In the genomic region with DNA sequence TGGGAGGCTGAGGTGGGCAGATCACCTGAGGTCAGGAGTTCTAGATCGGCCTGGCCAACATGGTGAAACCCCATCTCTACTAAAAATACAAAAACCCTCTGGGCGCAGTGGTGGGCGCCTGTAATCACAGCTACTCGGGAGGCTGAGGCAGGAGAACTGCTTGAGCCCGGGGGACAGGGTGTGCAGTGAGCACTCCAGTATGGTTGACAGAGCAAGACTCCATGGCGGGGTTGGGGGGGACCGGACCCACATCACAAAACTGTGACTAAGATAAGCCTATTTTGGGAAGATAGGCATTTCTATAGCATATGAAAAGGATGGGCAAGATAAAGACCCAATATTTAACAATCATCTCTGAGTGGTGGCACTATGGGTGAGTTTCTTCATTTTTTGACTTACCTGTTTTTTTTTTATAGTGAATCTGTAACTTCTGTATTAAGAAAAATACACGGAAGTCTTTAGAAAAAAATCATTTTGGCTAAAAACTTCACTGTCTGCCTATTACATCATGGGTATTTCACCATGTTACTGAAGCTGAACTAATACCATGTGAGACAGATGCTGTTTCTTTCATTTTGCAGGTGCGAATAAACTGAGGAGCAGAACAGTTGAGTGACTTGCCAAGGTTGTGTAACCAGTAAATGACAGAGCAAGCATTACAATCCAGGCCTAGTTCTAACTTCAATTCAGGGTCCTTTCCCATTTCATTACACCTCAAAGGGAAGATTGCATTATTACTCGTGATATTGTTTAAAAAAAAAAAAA, we compare ENCODE assay signal across 8 cellular contexts. TPM values are rescaled to one million over a fixed set of nuclear protein-coding genes. Genes with fewer than 3 reads are reported as not detected.
A peak's percentile ranks its signal among the peaks of the same experiment; 100 is the strongest.
DNase-seq lines count a peak whose midpoint lies in the region; ATAC-seq and TF ChIP-seq lines count a peak whose summit lies in the region.

No MANE protein-coding gene starts in this region.

- intact Hi-C loops in activated T-helper 1 cell treated with anti-CD3 and anti-CD28 coated beads, Interleukin-12 subunit alpha, Interleukin-12 subunit beta, Interleukin-2, Interleukin-4 antibody, amounts not matched to agents 30 ng/mL and 10 ng/mL and 1 ng/mL, durations not matched to agents 14 hours and 24 hours and 36 hours (cut with micrococcal nuclease), result loop anchor here (5.0 kb wide), 1 partner anchor 217 kb away; the partner anchor contains the start of gene FNBP4
- intact Hi-C loops in transverse colon (cut with DNase I; ENCODE audit: low total_unique reads), result no loop called here
- intact Hi-C loops in left ventricle myocardium superior (cut with micrococcal nuclease), result no loop called here
- intact Hi-C loops in heart right ventricle (cut with DNase I), result loop anchor here in 5 of 10 donors (5.0 to 10.0 kb wide), 3 partner anchors 33 to 83 kb away; no protein-coding TSS in a partner anchor

- peak overlapping the region; percentile 99 for H3K4me3 Mint-ChIP-seq in activated T-helper 1 cell treated with anti-CD3 and anti-CD28 coated beads, Interleukin-12 subunit alpha, Interleukin-12 subunit beta, Interleukin-2, Interleukin-4 antibody, amounts not matched to agents 30 ng/mL and 10 ng/mL and 1 ng/mL, durations not matched to agents 14 hours and 24 hours and 36 hours

- no peak for TF ChIP-seq POLR2A in transverse colon (IDR thresholded peaks at IDR 0.05)

- H3K9me3 ChIP-seq in transverse colon (no peaks in the 10 kb centered on the region), heart right ventricle (no peaks in the 10 kb centered on the region)

- H3K27ac ChIP-seq in transverse colon (peak overlapping the region in 3 of 4 donors; percentile 94 to 97 (median 95)), heart right ventricle (peak overlapping the region in 2 of 10 donors; percentile 6 to 96)

- ATAC-seq in left ventricle myocardium superior, result no peak
- ATAC-seq in heart right ventricle, result no peak
- no peak for ATAC-seq in GM21390 (IDR thresholded peaks at IDR 0.05; ENCODE audit: unreplicated experiment)

- H3K4me1 ChIP-seq in transverse colon (peaks cover 19 to 52% (median 22%) of the 10 kb centered on the region in 4 donors), heart right ventricle (peaks cover 4 to 62% (median 45%) of the 10 kb centered on the region in 9 donors)

- H3K27ac Mint-ChIP-seq in activated T-helper 1 cell treated with anti-CD3 and anti-CD28 coated beads, Interleukin-12 subunit alpha, Interleukin-12 subunit beta, Interleukin-2, Interleukin-4 antibody, amounts not matched to agents 30 ng/mL and 10 ng/mL and 1 ng/mL, durations not matched to agents 14 hours and 24 hours and 36 hours, result peak overlapping the region; percentile 48

- H3K36me3 ChIP-seq in transverse colon (no peaks in the 10 kb centered on the region), heart right ventricle (peaks cover 0 to 5% (median 0%) of the 10 kb centered on the region in 9 donors)

- H3K4me3 ChIP-seq in transverse colon, result no peak overlapping the region
- no peak overlapping the region for H3K4me3 ChIP-seq in heart right ventricle

- H3K9me3 Mint-ChIP-seq in activated T-helper 1 cell treated with anti-CD3 and anti-CD28 coated beads, Interleukin-12 subunit alpha, Interleukin-12 subunit beta, Interleukin-2, Interleukin-4 antibody, amounts not matched to agents 30 ng/mL and 10 ng/mL and 1 ng/mL, durations not matched to agents 14 hours and 24 hours and 36 hours, result no peaks in the 10 kb centered on the region

- TF ChIP-seq EP300 in transverse colon (IDR thresholded peaks at IDR 0.05; ENCODE audit: low read depth), result no peak

- H3K4me1 Mint-ChIP-seq in activated T-helper 1 cell treated with anti-CD3 and anti-CD28 coated beads, Interleukin-12 subunit alpha, Interleukin-12 subunit beta, Interleukin-2, Interleukin-4 antibody, amounts not matched to agents 30 ng/mL and 10 ng/mL and 1 ng/mL, durations not matched to agents 14 hours and 24 hours and 36 hours (ENCODE audit: low read depth), result peaks cover 40% of the 10 kb centered on the region

- peaks cover 24% of the 10 kb centered on the region for H3K36me3 Mint-ChIP-seq in activated T-helper 1 cell treated with anti-CD3 and anti-CD28 coated beads, Interleukin-12 subunit alpha, Interleukin-12 subunit beta, Interleukin-2, Interleukin-4 antibody, amounts not matched to agents 30 ng/mL and 10 ng/mL and 1 ng/mL, durations not matched to agents 14 hours and 24 hours and 36 hours (ENCODE audit: low read depth)

- WGBS in transverse colon (ENCODE audit: low coverage in 1 of 2), 2 donors, result 80 to 82% methylated on average over 7 to 10 of the region's 10 CpGs
- WGBS in heart right ventricle, 2 donors, result 80 to 85% methylated on average over 10 of the region's 10 CpGs

- DNase-seq in activated effector memory CD4-positive, alpha-beta T cell treated with anti-CD3 and anti-CD28 coated beads, Interleukin-2, amount 50 U/mL, for 16 hours, result peak; percentile 61
- DNase-seq in activated effector memory CD4-positive, alpha-beta T cell treated with Interleukin-2 at 50 U/mL for 16 hours, result no peak
- no peak for DNase-seq in activated T-helper 1 cell treated with anti-CD3 and anti-CD28 coated beads, Interleukin-12 subunit alpha, Interleukin-12 subunit beta, Interleukin-2, Interleukin-4 antibody, amounts not matched to agents 30 ng/mL and 10 ng/mL and 1 ng/mL, durations not matched to agents 14 hours and 24 hours and 36 hours (ENCODE audit: low spot score)
- DNase-seq in kidney tubule cell (ENCODE audit: low spot score) (peak; percentile 51), transverse colon (no peak), left ventricle myocardium superior (no peak), heart right ventricle (no peak)

- H3K27me3 ChIP-seq in transverse colon (no peaks in the 10 kb centered on the region), heart right ventricle (no peaks in the 10 kb centered on the region)

- H3K27me3 Mint-ChIP-seq in activated T-helper 1 cell treated with anti-CD3 and anti-CD28 coated beads, Interleukin-12 subunit alpha, Interleukin-12 subunit beta, Interleukin-2, Interleukin-4 antibody, amounts not matched to agents 30 ng/mL and 10 ng/mL and 1 ng/mL, durations not matched to agents 14 hours and 24 hours and 36 hours (ENCODE audit: insufficient read depth), result no peaks in the 10 kb centered on the region

- TF ChIP-seq CTCF in transverse colon (IDR thresholded peaks at IDR 0.05), result no peak
- TF ChIP-seq CTCF in heart right ventricle (IDR thresholded peaks at IDR 0.05), result no peak

- in situ Hi-C loops in transverse colon (cut with MboI; ENCODE audit: low pct_ligation_motif_present in 1 of 4, low pct_unique_long_range_greater_than_20kb in 1 of 4, low sequenced_read_pairs in 3 of 4), result loop anchor here in 1 of 4 donors (25.0 kb wide), 1 partner anchor 88 kb away; no protein-coding TSS in a partner anchor

RNA-seq across cellular contexts. Expression of gene CELF1, which starts 2.5 kb away (rescaled TPM):
- 148 and 155 TPM in 2 replicates for total RNA-seq in activated T-helper 1 cell treated with anti-CD3 and anti-CD28 coated beads, Interleukin-12 subunit alpha, Interleukin-12 subunit beta, Interleukin-2, Interleukin-4 antibody, amounts not matched to agents 30 ng/mL and 10 ng/mL and 1 ng/mL, durations not matched to agents 14 hours and 24 hours and 36 hours
- total RNA-seq in transverse colon (100 to 1,000 TPM in 2 of 4 donors, 10 to 100 TPM in 2; 82.9 to 248 (median 96.7) TPM), left ventricle myocardium superior (97.3 TPM), heart right ventricle (10 to 100 TPM; 68.3 to 97.0 (median 87.7) TPM)
- polyA plus RNA-seq in heart right ventricle, result 10 to 100 TPM; 24.4 to 35.8 TPM

RNA-seq across cellular contexts. Expression of gene PTPMT1, which starts 14.9 kb away (rescaled TPM):
- total RNA-seq in activated T-helper 1 cell treated with anti-CD3 and anti-CD28 coated beads, Interleukin-12 subunit alpha, Interleukin-12 subunit beta, Interleukin-2, Interleukin-4 antibody, amounts not matched to agents 30 ng/mL and 10 ng/mL and 1 ng/mL, durations not matched to agents 14 hours and 24 hours and 36 hours, result 57.5 and 60.6 TPM in 2 replicates
- 10 to 100 TPM; 19.1 to 79.1 (median 74.1) TPM for total RNA-seq in transverse colon
- 14.9 TPM for total RNA-seq in left ventricle myocardium superior
- total RNA-seq in heart right ventricle, result 10 to 100 TPM; 16.9 to 24.6 (median 21.3) TPM
- 10 to 100 TPM; 36.4 to 66.9 TPM for polyA plus RNA-seq in heart right ventricle

RNA-seq across cellular contexts. Expression of gene KBTBD4, which starts 28.3 kb away (rescaled TPM):
- total RNA-seq in activated T-helper 1 cell treated with anti-CD3 and anti-CD28 coated beads, Interleukin-12 subunit alpha, Interleukin-12 subunit beta, Interleukin-2, Interleukin-4 antibody, amounts not matched to agents 30 ng/mL and 10 ng/mL and 1 ng/mL, durations not matched to agents 14 hours and 24 hours and 36 hours, result 16.3 and 19.0 TPM in 2 replicates
- total RNA-seq in transverse colon, result 10 to 100 TPM in 3 of 4 donors, 1 to 10 TPM in 1; 9.4 to 20.3 (median 16.5) TPM
- 13.2 TPM for total RNA-seq in left ventricle myocardium superior
- 10 to 100 TPM; 13.6 to 21.0 (median 16.2) TPM for total RNA-seq in heart right ventricle
- 1 to 10 TPM; 3.1 to 9.2 TPM for polyA plus RNA-seq in heart right ventricle

RNA-seq across cellular contexts. Expression of gene NDUFS3, which starts 28.4 kb away (rescaled TPM):
- total RNA-seq in activated T-helper 1 cell treated with anti-CD3 and anti-CD28 coated beads, Interleukin-12 subunit alpha, Interleukin-12 subunit beta, Interleukin-2, Interleukin-4 antibody, amounts not matched to agents 30 ng/mL and 10 ng/mL and 1 ng/mL, durations not matched to agents 14 hours and 24 hours and 36 hours, result 148 and 152 TPM in 2 replicates
- 100 to 1,000 TPM in 3 of 4 donors, 10 to 100 TPM in 1; 72.6 to 256 (median 213) TPM for total RNA-seq in transverse colon
- 319 TPM for total RNA-seq in left ventricle myocardium superior
- total RNA-seq in heart right ventricle, result 100 to 1,000 TPM; 171 to 359 (median 287) TPM
- 100 to 1,000 TPM; 291 to 570 TPM for polyA plus RNA-seq in heart right ventricle

RNA-seq across cellular contexts. Expression of gene FAM180B, which starts 36.0 kb away (rescaled TPM):
- 0.24 TPM in 1 of 2 replicates, not detected in the other for total RNA-seq in activated T-helper 1 cell treated with anti-CD3 and anti-CD28 coated beads, Interleukin-12 subunit alpha, Interleukin-12 subunit beta, Interleukin-2, Interleukin-4 antibody, amounts not matched to agents 30 ng/mL and 10 ng/mL and 1 ng/mL, durations not matched to agents 14 hours and 24 hours and 36 hours
- total RNA-seq in transverse colon (under 1 TPM in 1 of 4 donors, not detected in 3; 0.41 TPM), left ventricle myocardium superior (not detected), heart right ventricle (1 to 10 TPM in 1 of 10 donors, under 1 TPM in 4, not detected in 5; 0.19 to 1.0 (median 0.24) TPM)
- under 1 TPM in 1 of 2 donors, not detected in 1; 0.07 TPM for polyA plus RNA-seq in heart right ventricle

Comparison
In these comparisons a context has a peak if more than half of its experiments do, and no peak if none do; other contexts are left out.
1. DNase-seq: peak in activated effector memory CD4-positive, alpha-beta T cell treated with anti-CD3 and anti-CD28 coated beads, Interleukin-2, amount 50 U/mL, for 16 hours (single experiment) and kidney tubule cell (single experiment); none in activated effector memory CD4-positive, alpha-beta T cell treated with Interleukin-2 at 50 U/mL for 16 hours (single experiment), activated T-helper 1 cell treated with anti-CD3 and anti-CD28 coated beads, Interleukin-12 subunit alpha, Interleukin-12 subunit beta, Interleukin-2, Interleukin-4 antibody, amounts not matched to agents 30 ng/mL and 10 ng/mL and 1 ng/mL, durations not matched to agents 14 hours and 24 hours and 36 hours (single experiment), transverse colon (single experiment), left ventricle myocardium superior (single experiment) and heart right ventricle (0 of 2).